Comparison of ENCODE assay signal across 2 cellular contexts in genomic region chr7:44803828-44804519, GRCh38.
TF ChIP-seq lines count a peak whose summit lies in the region.

No MANE protein-coding gene starts in this region.

TF ChIP-seq in HEK293T, 16 proteins besides CTCF, POLR2A, EP300 and RAD21:
- TF ChIP-seq ELF4 (IDR thresholded peaks at IDR 0.05): 0 out of 2 replicates have a peak, but pooled peaks have one; percentile 13

TF ChIP-seq in K562, 482 proteins besides CTCF, POLR2A, EP300 and RAD21:
- TF ChIP-seq ILF3 (IDR thresholded peaks at IDR 0.05; ENCODE audit: borderline replicate concordance) (peak; percentile 71; the same call in 1 of the 2 replicates), SUPT5H (IDR thresholded peaks at IDR 0.05) (peak; percentile 77), HBP1 (CRISPR knock-in tag; IDR thresholded peaks at IDR 0.05) (0 out of 2 replicates have a peak, but pooled peaks have one; percentile 43), ZNF121 (CRISPR knock-in tag; conservative IDR thresholded peaks at IDR 0.05) (peak; percentile 54), POLR2AphosphoS2 (IDR thresholded peaks at IDR 0.05; ENCODE audit: low read length) (peak; percentile 73; the same call in 1 of the 2 replicates), POLR2G (IDR thresholded peaks at IDR 0.05; ENCODE audit: low read depth, low read length) (peak; percentile 53; the same call in 1 of the 2 replicates)
- TF ChIP-seq, protein P1, sequence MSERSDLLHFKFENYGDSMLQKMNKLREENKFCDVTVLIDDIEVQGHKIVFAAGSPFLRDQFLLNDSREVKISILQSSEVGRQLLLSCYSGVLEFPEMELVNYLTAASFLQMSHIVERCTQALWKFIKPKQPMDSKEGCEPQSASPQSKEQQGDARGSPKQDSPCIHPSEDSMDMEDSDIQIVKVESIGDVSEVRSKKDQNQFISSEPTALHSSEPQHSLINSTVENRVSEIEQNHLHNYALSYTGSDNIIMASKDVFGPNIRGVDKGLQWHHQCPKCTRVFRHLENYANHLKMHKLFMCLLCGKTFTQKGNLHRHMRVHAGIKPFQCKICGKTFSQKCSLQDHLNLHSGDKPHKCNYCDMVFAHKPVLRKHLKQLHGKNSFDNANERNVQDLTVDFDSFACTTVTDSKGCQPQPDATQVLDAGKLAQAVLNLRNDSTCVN (CRISPR knock-in tag; IDR thresholded peaks at IDR 0.05): 0 out of 2 replicates have a peak, but pooled peaks have one; percentile 16
